29 cellular contexts compared by ENCODE assay signal in the genomic region with DNA sequence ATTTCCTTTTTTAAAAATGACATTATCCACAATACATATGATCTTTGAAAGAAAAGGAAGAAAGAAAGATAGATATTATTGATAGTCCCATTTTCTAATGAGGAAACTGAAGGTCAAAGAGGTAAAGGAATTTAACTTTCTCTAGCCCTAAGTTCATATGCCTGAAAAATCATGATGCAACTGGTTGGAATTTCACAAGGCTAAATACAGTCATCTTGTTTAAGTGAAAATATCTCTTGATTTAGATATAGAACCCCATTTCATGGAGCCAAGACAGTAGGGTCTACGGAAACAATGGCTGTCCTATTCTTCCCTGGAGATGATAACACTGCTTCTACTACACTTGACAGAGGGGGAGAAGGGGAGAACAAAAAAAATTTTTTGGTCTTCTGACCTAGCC.
DNase-seq lines count a peak whose midpoint lies in the region; ATAC-seq and TF ChIP-seq lines count a peak whose summit lies in the region.
"Had no signal": no experiment of that assay in that cellular context is flagged by ENCODE, and none has a peak within 500 bp of the region (broad histone marks: within the 10 kb centered on the region; RNA-seq: fewer than 3 reads in every experiment).

No MANE protein-coding gene starts in this region.

- peak; percentile 10 for DNase-seq in DMS53 (lab: John Stamatoyannopoulos, UW)
- no peak for DNase-seq in DMS53 treated with DMSO at 0.1 percent for 48 hours (lab: John Stamatoyannopoulos, UW; ENCODE audit: unreplicated experiment)
- DNase-seq in cardiac fibroblast (ENCODE audit: low read depth in 2 of 2) = peak; percentile 18 to 46
- DNase-seq in fibroblast of the aortic adventitia (ENCODE audit: low read depth) = peak; percentile 60
- DNase-seq in kidney tubule cell (ENCODE audit: low spot score) = no peak
- DNase-seq: activated CD4-positive, alpha-beta memory T cell treated with anti-CD3 and anti-CD28 coated beads, Interleukin-2, amount 10 ng/mL, durations not matched to agents 7 days and 5 days; activated CD4-positive, alpha-beta T cell treated with anti-CD3 and anti-CD28 coated beads for 1 hour; activated CD8-positive, alpha-beta memory T cell treated with anti-CD3 and anti-CD28 coated beads, Interleukin-2, amount 50 U/mL, for 4 hours; activated naive CD4-positive, alpha-beta T cell treated with anti-CD3 and anti-CD28 coated beads for 36 hours; adrenal gland; DMS79 treated with DMSO at 0.1 percent for 48 hours; effector CD8-positive, alpha-beta T cell; GF-D8; NCI-H2081 treated with DMSO at 0.1 percent for 48 hours; NCI-H2227 treated with DMSO at 0.1 percent for 48 hours; NCI-H526; nephron progenitor cell; ovary; PC-3; spleen; stimulated activated CD4-positive, alpha-beta T cell treated with anti-CD3 and anti-CD28 coated beads, Interleukin-2, amount 100 ng/mL, for 24 hours; stimulated activated naive CD8-positive, alpha-beta T cell treated with anti-CD3 and anti-CD28 coated beads, Interleukin-15, Interleukin-2, amounts not matched to agents 100 U/mL and 50 U/mL, for 24 hours; upper lobe of right lung had no signal

- no peak overlapping the region for H3K4me3 ChIP-seq in cardiac fibroblast (replicated peaks in 1 of 2; ENCODE audit: low read depth in 2 of 2, low read length in 2 of 2)
- H3K4me3 ChIP-seq in fibroblast of the aortic adventitia (ENCODE audit: low read depth, low read length) = no peak overlapping the region
- H3K4me3 ChIP-seq in skeletal muscle tissue (ENCODE audit: low read length in 3 of 3) = no peak overlapping the region
- H3K4me3 ChIP-seq: adrenal gland, ovary, right atrium auricular region, spleen, upper lobe of right lung had no signal

- no peak overlapping the region for H3K9ac ChIP-seq in skeletal muscle tissue (ENCODE audit: low read depth in 1 of 3, low read length in 3 of 3)

- H3K9me3 ChIP-seq in skeletal muscle tissue (ENCODE audit: control insufficient read depth in 3 of 3, low read length in 3 of 3) = no peaks in the 10 kb centered on the region
- H3K9me3 ChIP-seq: adrenal gland, ovary, right atrium auricular region, spleen, upper lobe of right lung had no signal

- no peak for TF ChIP-seq CTCF in cardiac fibroblast (IDR thresholded peaks at IDR 0.05; ENCODE audit: low read depth, low read length)
- no peak for TF ChIP-seq CTCF in fibroblast of the aortic adventitia (IDR thresholded peaks at IDR 0.05; ENCODE audit: insufficient read depth, low read length)

- peak overlapping the region; percentile 81 for H3K27ac ChIP-seq in skeletal muscle tissue (ENCODE audit: low read depth, low read length)
- H3K27ac ChIP-seq: adrenal gland, ovary, right atrium auricular region, spleen, upper lobe of right lung had no signal

- no peaks in the 10 kb centered on the region for H3K36me3 ChIP-seq in skeletal muscle tissue (ENCODE audit: control insufficient read depth in 3 of 3, insufficient read depth in 3 of 3, low read length in 3 of 3)
- H3K36me3 ChIP-seq: adrenal gland, ovary, right atrium auricular region, spleen, upper lobe of right lung had no signal

- H3K27me3 ChIP-seq in skeletal muscle tissue (ENCODE audit: control insufficient read depth in 3 of 3, insufficient read depth in 3 of 3, low read length in 3 of 3) = no peaks in the 10 kb centered on the region
- H3K27me3 ChIP-seq: adrenal gland, ovary, right atrium auricular region, spleen, upper lobe of right lung had no signal

- ATAC-seq in HG03280 (IDR thresholded peaks at IDR 0.05; ENCODE audit: unreplicated experiment) (no peak), GM19328 (IDR thresholded peaks at IDR 0.05; ENCODE audit: unreplicated experiment) (no peak)
- ATAC-seq: PC-3; Right ventricle myocardium inferior; SK-N-SH treated with all-trans-retinoic acid at 6 μM for 48 hours; stimulated activated naive CD8-positive, alpha-beta T cell treated with anti-CD3 and anti-CD28 coated beads, Interleukin-15, Interleukin-2, amounts not matched to agents 100 U/mL and 50 U/mL, for 24 hours; upper lobe of right lung had no signal

- peaks cover 8 to 24% (median 19%) of the 10 kb centered on the region in 3 donors for H3K4me1 ChIP-seq in skeletal muscle tissue (ENCODE audit: control insufficient read depth in 3 of 3, insufficient read depth in 3 of 3, low read length in 3 of 3)
- H3K4me1 ChIP-seq: adrenal gland, right atrium auricular region had no signal

Comparison
In these comparisons a context has a peak if more than half of its experiments do, and no peak if none do; other contexts are left out.
1. DNase-seq: peak in DMS53 (single experiment), cardiac fibroblast (2 of 2) and fibroblast of the aortic adventitia (single experiment); none in DMS53 treated with DMSO at 0.1 percent for 48 hours (single experiment) and kidney tubule cell (single experiment).